Comparison of ENCODE assay signal across 8 cellular contexts in the genomic region with DNA sequence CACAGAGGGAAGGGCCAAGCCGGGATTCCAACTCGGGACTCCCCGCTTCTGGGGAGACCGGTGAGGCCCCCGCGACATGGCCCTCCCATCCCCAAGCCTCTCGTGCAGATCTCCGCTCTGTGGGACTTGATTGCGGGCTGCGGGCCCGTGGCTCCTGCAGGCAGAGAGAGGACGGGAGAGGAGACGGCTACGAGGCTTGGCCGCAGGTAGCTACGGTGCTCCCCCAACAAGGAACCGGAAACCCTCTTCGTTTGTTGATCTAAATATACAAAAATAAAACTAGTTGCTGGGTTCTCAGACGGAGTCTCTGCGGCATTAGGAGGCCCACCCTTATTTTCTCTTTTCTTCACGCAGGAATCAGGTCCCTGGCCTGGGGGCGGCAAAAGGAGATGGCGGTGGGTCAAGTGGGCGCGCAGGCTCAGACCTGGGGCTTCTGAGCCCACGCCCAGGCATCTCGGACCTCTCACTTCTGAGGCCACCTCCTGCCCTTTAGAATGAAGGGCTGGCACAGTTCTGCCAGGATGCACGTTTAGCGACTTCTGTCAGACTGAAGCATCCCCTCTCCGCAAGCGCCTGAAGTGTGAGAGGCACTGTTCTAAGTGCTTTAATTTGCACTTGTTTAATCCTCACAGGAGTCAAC. TPM values are rescaled to one million over a fixed set of nuclear protein-coding genes. Genes with fewer than 3 reads are reported as not detected.
DNase-seq lines count a peak whose midpoint lies in the region; ATAC-seq and TF ChIP-seq lines count a peak whose summit lies in the region.

No MANE protein-coding gene starts in this region.

- H3K27me3 Mint-ChIP-seq in activated T-cell treated with anti-CD3 and anti-CD28 coated beads, Interleukin-2, amount 50 U/mL, for 72 hours (ENCODE audit: low read depth), result no peaks in the 10 kb centered on the region

- peak; percentile 31 for ATAC-seq in GM21390 (IDR thresholded peaks at IDR 0.05; ENCODE audit: unreplicated experiment)
- peak; percentile 24 to 37 for ATAC-seq in activated T-cell treated with anti-CD3 and anti-CD28 coated beads, Interleukin-2, amount 50 U/mL, for 72 hours (replicated peaks in 1 of 2)
- peak; percentile 9 for ATAC-seq in gastroesophageal sphincter
- peak; percentile 8 to 45 (median 22) for ATAC-seq in psoas muscle

- H3K27ac ChIP-seq in HL-60 (replicated peaks), result no peak overlapping the region
- H3K27ac ChIP-seq in gastroesophageal sphincter, result peak overlapping the region; percentile 74 to 96 (median 93)
- H3K27ac ChIP-seq in psoas muscle, result no peak overlapping the region

- H3K4me3 ChIP-seq in HL-60 (replicated peaks; ENCODE audit: insufficient read depth, low read length) (peak overlapping the region; percentile 91), gastroesophageal sphincter (peak overlapping the region; percentile 78 to 96), psoas muscle (peak overlapping the region; percentile 82)

- H3K27me3 ChIP-seq in HL-60 (ENCODE audit: insufficient read depth, poor library complexity, severe bottlenecking) (peaks cover 3% of the 10 kb centered on the region), gastroesophageal sphincter (no peaks in the 10 kb centered on the region), psoas muscle (ENCODE audit: insufficient read depth in 3 of 3, low read length in 2 of 3) (peaks cover 0 to 31% (median 2%) of the 10 kb centered on the region in 3 donors)

- H3K36me3 ChIP-seq in gastroesophageal sphincter, result no peaks in the 10 kb centered on the region
- no peaks in the 10 kb centered on the region for H3K36me3 ChIP-seq in psoas muscle (ENCODE audit: insufficient read depth in 1 of 2, low read depth in 1 of 2)

- DNase-seq in COLO829 (ENCODE audit: low spot score), result peak; percentile 9
- peak in 1 of 2 experiments; percentile 4 for DNase-seq in HL-60 (ENCODE audit: low read depth in 1 of 2, low spot score in 1 of 2)
- DNase-seq in activated T-cell treated with anti-CD3 and anti-CD28 coated beads, Interleukin-2, amount 50 U/mL, for 72 hours, result peak; percentile 50
- no peak for DNase-seq in psoas muscle
- DNase-seq in UCSD-AML1 (lab: John Stamatoyannopoulos, UW; ENCODE audit: unreplicated experiment), result no peak
- DNase-seq in NCI-H2196 treated with DMSO at 0.1 percent for 48 hours (lab: John Stamatoyannopoulos, UW; ENCODE audit: unreplicated experiment), result no peak

- H3K4me3 Mint-ChIP-seq in activated T-cell treated with anti-CD3 and anti-CD28 coated beads, Interleukin-2, amount 50 U/mL, for 72 hours, result peak overlapping the region; percentile 92 to 97

- H3K36me3 Mint-ChIP-seq in activated T-cell treated with anti-CD3 and anti-CD28 coated beads, Interleukin-2, amount 50 U/mL, for 72 hours (ENCODE audit: insufficient read depth in 2 of 2), result no peaks in the 10 kb centered on the region

- intact Hi-C loops in psoas muscle (cut with DNase I), result loop anchor here (5.0 kb wide), 1 partner anchor 47 kb away; no protein-coding TSS in a partner anchor

- peak overlapping the region; percentile 91 for H3K27ac Mint-ChIP-seq in activated T-cell treated with anti-CD3 and anti-CD28 coated beads, Interleukin-2, amount 50 U/mL, for 72 hours

- no peak for TF ChIP-seq CTCF in HL-60 (IDR thresholded peaks at IDR 0.05; ENCODE audit: insufficient read depth, low read length)
- no peak for TF ChIP-seq CTCF in gastroesophageal sphincter (IDR thresholded peaks at IDR 0.05)
- no peak for TF ChIP-seq CTCF in psoas muscle (IDR thresholded peaks at IDR 0.05)

- TF ChIP-seq EP300 in gastroesophageal sphincter (IDR thresholded peaks at IDR 0.05), result no peak

- 5 to 14% methylated on average over 17 of the region's 31 CpGs for WGBS in gastroesophageal sphincter (ENCODE audit: low coverage in 1 of 2), 2 donors
- WGBS in psoas muscle, 3 donors, result 12 to 18% (median 17%) methylated on average over 31 of the region's 31 CpGs

- H3K9me3 ChIP-seq in gastroesophageal sphincter (no peaks in the 10 kb centered on the region), psoas muscle (no peaks in the 10 kb centered on the region)

- H3K4me1 Mint-ChIP-seq in activated T-cell treated with anti-CD3 and anti-CD28 coated beads, Interleukin-2, amount 50 U/mL, for 72 hours (ENCODE audit: low read depth), result peaks cover 53% of the 10 kb centered on the region

- no peak for TF ChIP-seq POLR2A in gastroesophageal sphincter (IDR thresholded peaks at IDR 0.05)

- H3K4me1 ChIP-seq in gastroesophageal sphincter (peaks cover 0 to 17% (median 3%) of the 10 kb centered on the region in 3 donors), psoas muscle (no peaks in the 10 kb centered on the region)

- no peaks in the 10 kb centered on the region for H3K9me3 Mint-ChIP-seq in activated T-cell treated with anti-CD3 and anti-CD28 coated beads, Interleukin-2, amount 50 U/mL, for 72 hours

RNA-seq across cellular contexts. Expression of gene GNB5, which starts 10.9 kb away (rescaled TPM):
- 10 to 100 TPM; 26.8 to 38.8 TPM for total RNA-seq in activated T-cell treated with anti-CD3 and anti-CD28 coated beads, Interleukin-2, amount 50 U/mL, for 72 hours
- total RNA-seq in gastroesophageal sphincter (10 to 100 TPM; 37.8 to 57.3 (median 47.9) TPM), psoas muscle (1 to 10 TPM; 1.1 to 2.5 (median 1.4) TPM)
- polyA plus RNA-seq in psoas muscle, result 1 to 10 TPM in 2 of 3 donors, under 1 TPM in 1; 0.86 to 1.5 (median 1.3) TPM

Comparison
In these comparisons a context has a peak if more than half of its experiments do, and no peak if none do; other contexts are left out.
1. DNase-seq: peak in COLO829 (single experiment) and activated T-cell treated with anti-CD3 and anti-CD28 coated beads, Interleukin-2, amount 50 U/mL, for 72 hours (2 of 2); none in psoas muscle (0 of 2), UCSD-AML1 (single experiment) and NCI-H2196 treated with DMSO at 0.1 percent for 48 hours (single experiment).
2. H3K27ac ChIP-seq: peak in gastroesophageal sphincter (4 of 4); none in HL-60 (single experiment) and psoas muscle (single experiment).
3. RNA of gene GNB5, which starts 10.9 kb away (total RNA-seq): 37.8 to 57.3 TPM in gastroesophageal sphincter and 26.8 to 38.8 TPM in activated T-cell treated with anti-CD3 and anti-CD28 coated beads, Interleukin-2, amount 50 U/mL, for 72 hours; 1.1 to 2.5 TPM in psoas muscle; every median in the first group is over 4 times any median in the second.
4. Peak in every context shown above with its lines, with median percentiles within 50 percentile points of each other: ATAC-seq and H3K4me3 ChIP-seq.